ENCODE assay signal across 26 cellular contexts in the genomic region with DNA sequence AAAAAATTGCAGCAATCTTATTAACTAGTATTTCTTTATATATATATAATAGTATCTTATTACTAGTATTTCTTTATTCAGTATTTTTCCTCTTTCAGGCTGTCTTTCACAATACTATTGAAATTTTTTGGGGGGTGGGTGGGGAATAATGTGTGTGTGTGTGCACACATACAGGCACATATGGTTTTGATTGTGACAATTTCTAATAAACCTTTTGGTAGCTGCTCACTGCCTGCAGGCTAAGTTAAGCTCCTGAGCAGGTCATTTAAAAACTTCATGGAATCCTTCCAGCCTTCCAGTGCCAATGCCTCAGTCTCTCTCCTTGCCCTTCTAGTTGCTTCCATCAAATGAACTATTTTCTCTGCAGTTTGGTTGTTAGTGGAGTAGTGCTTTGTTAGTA.
A peak's percentile ranks its signal among the peaks of the same experiment; 100 is the strongest.
DNase-seq lines count a peak whose midpoint lies in the region; ATAC-seq and TF ChIP-seq lines count a peak whose summit lies in the region.
"Had no signal": no experiment of that assay in that cellular context is flagged by ENCODE, and none has a peak within 500 bp of the region (broad histone marks: within the 10 kb centered on the region; RNA-seq: fewer than 3 reads in every experiment).

No MANE protein-coding gene starts in this region.

- no peaks in the 10 kb centered on the region for H3K9me3 ChIP-seq in CD8-positive, alpha-beta T cell (ENCODE audit: low read length)
- H3K9me3 ChIP-seq in left lung: no peaks in the 10 kb centered on the region
- H3K9me3 ChIP-seq: BE2C, Peyer's patch, SJCRH30, tibial artery had no signal

- intact Hi-C loops in CD8-positive, alpha-beta T cell (cut with DNase I, micrococcal nuclease): no loop called here
- intact Hi-C loops in activated B cell treated with CpG ODN at 0.5 μM for 24 hours (cut with micrococcal nuclease): no loop called here
- intact Hi-C loops in left lung (cut with DNase I): no loop called here

- H3K27ac ChIP-seq in CD8-positive, alpha-beta T cell (ENCODE audit: low read depth, low read length): no peak overlapping the region
- H3K27ac ChIP-seq in left lung: no peak overlapping the region
- H3K27ac ChIP-seq: cardiac muscle cell, SJCRH30 had no signal

- no peaks in the 10 kb centered on the region for H3K9me3 Mint-ChIP-seq in CD8-positive, alpha-beta T cell
- peaks cover 2% of the 10 kb centered on the region for H3K9me3 Mint-ChIP-seq in activated B cell treated with CpG ODN at 0.5 μM for 24 hours
- no peaks in the 10 kb centered on the region for H3K9me3 Mint-ChIP-seq in immature natural killer cell
- H3K9me3 Mint-ChIP-seq: stimulated activated naive CD8-positive, alpha-beta T cell treated with anti-CD3 and anti-CD28 coated beads, Interleukin-15, amount 100 ng/mL, for 72 hours had no signal

- CTCF ChIA-PET in BJ (lab: Yijun Ruan, JAX) (no interaction called here), activated B cell treated with CpG ODN at 0.5 μM for 24 hours (lab: Charles Lee) (no interaction called here)
- CTCF ChIA-PET in CD8-positive, alpha-beta T cell (lab: Charles Lee): no interaction called here

- DNase-seq in BJ (ENCODE audit: low read depth) (peak; percentile 29), activated B cell treated with CpG ODN at 0.5 μM for 24 hours (no peak), immature natural killer cell (no peak), LoVo (ENCODE audit: low spot score) (no peak), left lung (no peak)
- no peak for DNase-seq in CD8-positive, alpha-beta T cell
- DNase-seq: activated CD4-positive, CD25-positive, alpha-beta regulatory T cell; activated gamma-delta T cell treated with Interleukin-2 at 50 U/mL for 16 hours; anterior cingulate cortex; BE2C; dermis blood vessel endothelial cell; H7; left cardiac atrium; mesendoderm; NCI-H1436; NCI-H510A; NK-92 treated with Interleukin-12 subunit alpha and Interleukin-12 subunit beta, amount 100 ng/mL, for 24 hours; Peyer's patch; retina; SJCRH30; stimulated activated CD4-positive, alpha-beta T cell treated with anti-CD3 and anti-CD28 coated beads, Interleukin-4, amount 100 ng/mL, for 24 hours; stimulated activated naive CD8-positive, alpha-beta T cell treated with anti-CD3 and anti-CD28 coated beads, Interleukin-15, amount 100 ng/mL, for 72 hours; T1000; tibial artery had no signal

- no peak for TF ChIP-seq CTCF in BJ (IDR thresholded peaks at IDR 0.05; ENCODE audit: insufficient read depth, low read depth, low read length)
- TF ChIP-seq CTCF in CD8-positive, alpha-beta T cell (IDR thresholded peaks at IDR 0.05): no peak
- TF ChIP-seq CTCF in activated B cell treated with CpG ODN at 0.5 μM for 24 hours (IDR thresholded peaks at IDR 0.05): no peak
- no peak for TF ChIP-seq CTCF in left lung (IDR thresholded peaks at IDR 0.05)

- H3K36me3 Mint-ChIP-seq in CD8-positive, alpha-beta T cell: no peaks in the 10 kb centered on the region
- H3K36me3 Mint-ChIP-seq in activated B cell treated with CpG ODN at 0.5 μM for 24 hours (ENCODE audit: low read depth) (peaks cover 4% of the 10 kb centered on the region), immature natural killer cell (no peaks in the 10 kb centered on the region)

- H3K4me1 Mint-ChIP-seq in CD8-positive, alpha-beta T cell (ENCODE audit: low read depth): peaks cover 43% of the 10 kb centered on the region
- peaks cover 83% of the 10 kb centered on the region for H3K4me1 Mint-ChIP-seq in activated B cell treated with CpG ODN at 0.5 μM for 24 hours
- peaks cover 40 to 48% of the 10 kb centered on the region in 2 donors for H3K4me1 Mint-ChIP-seq in immature natural killer cell

- H3K4me3 ChIP-seq in BJ (ENCODE audit: low read depth, low read length) (no peak overlapping the region), left lung (no peak overlapping the region)
- no peak overlapping the region for H3K4me3 ChIP-seq in CD8-positive, alpha-beta T cell (ENCODE audit: low read depth, low read length)
- H3K4me3 ChIP-seq: cardiac muscle cell, Peyer's patch, SJCRH30, tibial artery had no signal

- peak overlapping the region; percentile 46 for H3K27ac Mint-ChIP-seq in CD8-positive, alpha-beta T cell
- peak overlapping the region; percentile 92 for H3K27ac Mint-ChIP-seq in activated B cell treated with CpG ODN at 0.5 μM for 24 hours
- H3K27ac Mint-ChIP-seq in immature natural killer cell: peak overlapping the region in 5 of 6 donors; percentile 17 to 64 (median 47)
- H3K27ac Mint-ChIP-seq: stimulated activated naive CD8-positive, alpha-beta T cell treated with anti-CD3 and anti-CD28 coated beads, Interleukin-15, amount 100 ng/mL, for 72 hours had no signal

- no peaks in the 10 kb centered on the region for H3K27me3 Mint-ChIP-seq in CD8-positive, alpha-beta T cell (ENCODE audit: low read depth)
- H3K27me3 Mint-ChIP-seq in activated B cell treated with CpG ODN at 0.5 μM for 24 hours (no peaks in the 10 kb centered on the region), immature natural killer cell (ENCODE audit: low read depth in 3 of 3) (peaks cover 0 to 7% (median 0%) of the 10 kb centered on the region in 3 donors)
- H3K27me3 Mint-ChIP-seq: stimulated activated naive CD8-positive, alpha-beta T cell treated with anti-CD3 and anti-CD28 coated beads, Interleukin-15, amount 100 ng/mL, for 72 hours had no signal

- POLR2A ChIA-PET in BJ (lab: Charles Lee): no interaction called here
- POLR2A ChIA-PET in CD8-positive, alpha-beta T cell (lab: Charles Lee): interaction anchor here (1.0 kb wide), 1 partner anchor 13 kb away, joined by 3 read pairs; no protein-coding TSS in a partner anchor
- POLR2A ChIA-PET in activated B cell treated with CpG ODN at 0.5 μM for 24 hours (lab: Charles Lee): interaction anchor here (0.8 kb wide), 1 partner anchor 71 kb away, joined by 3 read pairs; no protein-coding TSS in a partner anchor

- no peak for ATAC-seq in CD8-positive, alpha-beta T cell
- ATAC-seq in activated B cell treated with CpG ODN at 0.5 μM for 24 hours (ENCODE audit: low read depth): no peak
- ATAC-seq in GM21528 (IDR thresholded peaks at IDR 0.05; ENCODE audit: low FRiP score, unreplicated experiment): no peak
- no peak for ATAC-seq in left lung
- ATAC-seq: left cardiac atrium; stimulated activated naive CD8-positive, alpha-beta T cell treated with anti-CD3 and anti-CD28 coated beads, Interleukin-15, amount 100 ng/mL, for 72 hours had no signal

- no peak overlapping the region for H3K4me3 Mint-ChIP-seq in CD8-positive, alpha-beta T cell
- H3K4me3 Mint-ChIP-seq in activated B cell treated with CpG ODN at 0.5 μM for 24 hours (no peak overlapping the region), immature natural killer cell (no peak overlapping the region)
- H3K4me3 Mint-ChIP-seq: stimulated activated naive CD8-positive, alpha-beta T cell treated with anti-CD3 and anti-CD28 coated beads, Interleukin-15, amount 100 ng/mL, for 72 hours had no signal

- no peaks in the 10 kb centered on the region for H3K36me3 ChIP-seq in BJ (ENCODE audit: control insufficient read depth, insufficient read depth, low read length)
- no peaks in the 10 kb centered on the region for H3K36me3 ChIP-seq in CD8-positive, alpha-beta T cell (ENCODE audit: insufficient read depth, low read length)
- no peaks in the 10 kb centered on the region for H3K36me3 ChIP-seq in left lung
- H3K36me3 ChIP-seq: BE2C, cardiac muscle cell, Peyer's patch, SJCRH30, tibial artery had no signal

- H3K4me1 ChIP-seq in CD8-positive, alpha-beta T cell (ENCODE audit: insufficient read depth, low read length): peaks cover 21% of the 10 kb centered on the region
- H3K4me1 ChIP-seq in left lung: peaks cover 6 to 31% of the 10 kb centered on the region in 2 donors
- H3K4me1 ChIP-seq: BE2C, SJCRH30 had no signal

- no peaks in the 10 kb centered on the region for H3K27me3 ChIP-seq in BJ (ENCODE audit: control insufficient read depth, insufficient read depth, low read length)
- H3K27me3 ChIP-seq in CD8-positive, alpha-beta T cell (ENCODE audit: insufficient read depth, low read length): no peaks in the 10 kb centered on the region
- no peaks in the 10 kb centered on the region for H3K27me3 ChIP-seq in left lung
- H3K27me3 ChIP-seq: BE2C, cardiac muscle cell, Peyer's patch, SJCRH30, tibial artery had no signal
